ENCODE assay signal across 1 cellular context in genomic region chr21:25564349-25564948, GRCh38.
TF ChIP-seq lines count a peak whose summit lies in the region.

No MANE protein-coding gene starts in this region.

TF ChIP-seq in IMR-90, 13 proteins besides CTCF, POLR2A, EP300 and RAD21 (continued from another document):
- TF ChIP-seq BHLHE40 (IDR thresholded peaks at IDR 0.05; ENCODE audit: low read depth, low read length) (no peak), CHD1 (IDR thresholded peaks at IDR 0.05; ENCODE audit: low read depth, low read length) (no peak), MXI1 (IDR thresholded peaks at IDR 0.05; ENCODE audit: borderline replicate concordance, low read depth, low read length) (no peak), MAFK (IDR thresholded peaks at IDR 0.05; ENCODE audit: low read depth, low read length) (no peak), ELK1 (IDR thresholded peaks at IDR 0.05; ENCODE audit: borderline replicate concordance, low read depth, low read length) (no peak), SMC3 (IDR thresholded peaks at IDR 0.05; ENCODE audit: low read depth, low read length) (no peak), CEBPB (IDR thresholded peaks at IDR 0.05; ENCODE audit: low read depth, low read length) (no peak)
